In the genomic region with DNA sequence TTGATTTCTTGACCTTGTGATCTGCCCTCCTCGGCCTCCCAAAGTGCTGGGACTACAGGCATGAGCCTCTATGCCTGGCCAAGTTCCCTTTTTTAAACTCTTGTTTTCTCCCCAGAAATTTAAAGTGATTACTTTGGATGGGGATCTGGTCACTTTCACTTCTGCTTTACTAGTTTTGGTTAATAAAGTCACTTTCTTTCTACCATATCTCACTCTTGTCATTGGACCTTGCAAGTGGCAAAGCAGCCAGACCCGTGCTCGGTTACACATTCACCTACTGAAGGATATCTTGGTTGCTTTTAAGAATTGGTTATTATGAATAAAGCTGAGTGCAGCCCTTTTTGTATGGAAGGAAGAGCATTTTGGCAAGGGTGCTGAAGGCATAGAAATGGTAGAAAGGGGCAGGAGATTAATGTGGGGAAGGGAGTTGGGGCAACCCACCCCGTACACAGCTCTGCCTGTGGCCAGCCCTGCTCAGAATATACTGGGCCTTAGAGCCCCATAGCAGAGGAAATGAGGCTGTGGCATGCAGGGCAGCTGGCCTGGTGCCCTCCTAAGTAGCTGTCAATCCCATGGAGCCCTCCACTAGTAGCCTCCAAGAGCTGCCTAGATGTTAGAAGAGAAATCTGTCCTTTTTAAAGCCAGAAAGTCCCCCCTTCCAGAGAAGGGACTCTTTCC, we compare ENCODE assay signal across 11 cellular contexts. TPM values are rescaled to one million over a fixed set of nuclear protein-coding genes. Genes with fewer than 3 reads are reported as not detected.
DNase-seq lines count a peak whose midpoint lies in the region; ATAC-seq and TF ChIP-seq lines count a peak whose summit lies in the region.
"Had no signal": no experiment of that assay in that cellular context is flagged by ENCODE, and none has a peak within 500 bp of the region (broad histone marks: within the 10 kb centered on the region; RNA-seq: fewer than 3 reads in every experiment).

No MANE protein-coding gene starts in this region.

- H3K4me3 ChIP-seq in mucosa of descending colon (no peak overlapping the region), SJCRH30 (no peak overlapping the region)

- H3K27me3 ChIP-seq in H9 (ENCODE audit: insufficient read depth, low read length): no peaks in the 10 kb centered on the region
- H3K27me3 ChIP-seq in SJCRH30: no peaks in the 10 kb centered on the region

- no peak overlapping the region for H2AFZ ChIP-seq in H9 (ENCODE audit: low read length)

- no peak overlapping the region for H3K14ac ChIP-seq in H9 (ENCODE audit: insufficient read depth, low read length)

- H3K4ac ChIP-seq in H9 (ENCODE audit: low read depth, low read length): no peak overlapping the region

- no peak overlapping the region for H2BK12ac ChIP-seq in H9 (ENCODE audit: insufficient read length, low read depth, low read length)

- no peak overlapping the region for H4K5ac ChIP-seq in H9 (ENCODE audit: insufficient read length, low read depth, low read length)

- H3K27ac Mint-ChIP-seq in H9: no peak overlapping the region

- H3K9me3 Mint-ChIP-seq in H9: no peaks in the 10 kb centered on the region

- H3K27ac ChIP-seq in H9 (ENCODE audit: insufficient read length, low read depth, low read length) (no peak overlapping the region), SJCRH30 (no peak overlapping the region)

- no peak overlapping the region for H3K4me3 Mint-ChIP-seq in H9

- WGBS in H9 (ENCODE audit: extremely low coverage, insufficient read length, low lambda C conversion rate): no CpG with 5 or more reads among the region's 4 CpGs

- ATAC-seq in GM19351 (IDR thresholded peaks at IDR 0.05; ENCODE audit: unreplicated experiment) (peak; percentile 93), HG03039 (IDR thresholded peaks at IDR 0.05; ENCODE audit: unreplicated experiment) (peak; percentile 61), mucosa of descending colon (no peak)

- H2BK5ac ChIP-seq in H9 (ENCODE audit: insufficient read length, low read length): no peak overlapping the region

- H3K23ac ChIP-seq in H9 (ENCODE audit: insufficient read length, low read depth, low read length): no peak overlapping the region

- H4K20me1 ChIP-seq in H9 (ENCODE audit: control insufficient read depth, insufficient read depth, insufficient read length): no peaks in the 10 kb centered on the region

- H3K9ac ChIP-seq in H9 (ENCODE audit: extremely low read depth, insufficient read length, low read length): no peak overlapping the region

- no peak overlapping the region for H4K8ac ChIP-seq in H9 (replicated peaks; ENCODE audit: insufficient read length, low read depth, low read length)

- intact Hi-C loops in mucosa of descending colon (cut with DNase I, micrococcal nuclease): loop anchor here in 1 of 2 donors (2.0 kb wide), 1 partner anchor 30 kb away; no protein-coding TSS in a partner anchor

- H2BK20ac ChIP-seq in H9 (ENCODE audit: low read depth, low read length, poor library complexity, severe bottlenecking): no peak overlapping the region

- H3K36me3 ChIP-seq in mucosa of descending colon (ENCODE audit: low read depth) (no peaks in the 10 kb centered on the region), SJCRH30 (no peaks in the 10 kb centered on the region)

- H2BK15ac ChIP-seq in H9 (ENCODE audit: low read depth, low read length): no peak overlapping the region

- no peak overlapping the region for H3K18ac ChIP-seq in H9 (ENCODE audit: insufficient read length, low read depth, low read length)

- no peaks in the 10 kb centered on the region; a peak in 2 of 7 replicates for H3K36me3 Mint-ChIP-seq in H9 (ENCODE audit: insufficient read depth in 1 of 3, low read depth in 3 of 3)

- H3K9me3 ChIP-seq in H9 (ENCODE audit: control insufficient read depth, low read depth, low read length) (no peaks in the 10 kb centered on the region), mucosa of descending colon (no peaks in the 10 kb centered on the region), SJCRH30 (replicated peaks) (no peaks in the 10 kb centered on the region; the same call in none of the 2 replicates)

- no peaks in the 10 kb centered on the region for H3K23me2 ChIP-seq in H9 (ENCODE audit: insufficient read length, low read depth, low read length, poor library complexity, severe bottlenecking)

- H3K4me2 ChIP-seq in H9 (ENCODE audit: insufficient read depth, insufficient read length, low read length): no peak overlapping the region

- H3K4me1 ChIP-seq in H9 (ENCODE audit: insufficient read depth, low read length): peaks cover 4% of the 10 kb centered on the region
- H3K4me1 ChIP-seq in mucosa of descending colon (ENCODE audit: low read depth): no peaks in the 10 kb centered on the region
- no peaks in the 10 kb centered on the region for H3K4me1 ChIP-seq in SJCRH30

- POLR2A ChIA-PET in GM10248 (lab: Yijun Ruan, JAX): interaction anchor here (0.7 kb wide), 1 partner anchor 17 kb away, joined by 6 read pairs; no protein-coding TSS in a partner anchor

- H4K91ac ChIP-seq in H9 (ENCODE audit: insufficient read length, low read depth, low read length): no peak overlapping the region

- no peak overlapping the region for H2BK120ac ChIP-seq in H9 (ENCODE audit: low read depth, low read length, poor library complexity, severe bottlenecking)

- no peak overlapping the region for H3K56ac ChIP-seq in H9 (ENCODE audit: insufficient read length, low read depth, low read length)

- H3T11ph ChIP-seq in H9 (ENCODE audit: low read length): no peak overlapping the region

- H3K79me1 ChIP-seq in H9 (ENCODE audit: insufficient read depth, low read depth, low read length, poor library complexity, severe bottlenecking): no peaks in the 10 kb centered on the region

- no peak for TF ChIP-seq CTCF in GM10248 (IDR thresholded peaks at IDR 0.05; ENCODE audit: control extremely low read depth, extremely low read depth, low read depth, missing control alignments)
- TF ChIP-seq CTCF in H9 (conservative IDR thresholded peaks at IDR 0.05): no peak
- TF ChIP-seq CTCF in mucosa of descending colon (IDR thresholded peaks at IDR 0.05): no peak

- H3K4me1 Mint-ChIP-seq in H9: peaks cover 18 to 19% of the 10 kb centered on the region in 2 experiments

- DNase-seq in GM10248 (ENCODE audit: extremely low spot score) (peak; percentile 62), OCI-M1 (lab: John Stamatoyannopoulos, UW) (peak; percentile 62), H9 (no peak), mucosa of descending colon (no peak), SJCRH30 (no peak)
- no peak for DNase-seq in activated CD8-positive, alpha-beta memory T cell treated with anti-CD3 and anti-CD28 coated beads, Interleukin-2, amount 50 U/mL, for 48 hours
- DNase-seq: DMS153, NCI-H510A, retina had no signal

- 0 out of 2 replicates have a peak, but pooled peaks cover 2% of the 10 kb centered on the region for H3K27me3 Mint-ChIP-seq in H9 (ENCODE audit: low read depth)

- CTCF ChIA-PET in GM10248 (lab: Yijun Ruan, JAX): interaction anchor here (0.9 to 2.7 kb wide), 5 partner anchors 10 to 87 kb away, joined by 3 to 14 read pairs (median 4); no protein-coding TSS in a partner anchor

- no peaks in the 10 kb centered on the region for H3K79me2 ChIP-seq in H9 (ENCODE audit: insufficient read depth, low read length)

- H2AK5ac ChIP-seq in H9 (ENCODE audit: insufficient read length, low read length): no peak overlapping the region

RNA-seq across cellular contexts. Expression of a gene that starts 40.7 kb away (rescaled TPM):
- total RNA-seq in H9 (2021): not detected in 2 replicates
- total RNA-seq in mucosa of descending colon: 1 to 10 TPM; 4.1 to 7.7 (median 5.4) TPM
- total RNA-seq in SJCRH30 (2014; rRNA removed; shearing (Covaris generic)): not detected in 2 replicates

Comparison
In these comparisons a context has a peak if more than half of its experiments do, and no peak if none do; other contexts are left out.
1. DNase-seq: peak in GM10248 (single experiment) and OCI-M1 (single experiment); none in activated CD8-positive, alpha-beta memory T cell treated with anti-CD3 and anti-CD28 coated beads, Interleukin-2, amount 50 U/mL, for 48 hours (single experiment), H9 (single experiment), mucosa of descending colon (0 of 3) and SJCRH30 (0 of 2).